Comparison of ENCODE assay signal across 11 cellular contexts in the genomic region with DNA sequence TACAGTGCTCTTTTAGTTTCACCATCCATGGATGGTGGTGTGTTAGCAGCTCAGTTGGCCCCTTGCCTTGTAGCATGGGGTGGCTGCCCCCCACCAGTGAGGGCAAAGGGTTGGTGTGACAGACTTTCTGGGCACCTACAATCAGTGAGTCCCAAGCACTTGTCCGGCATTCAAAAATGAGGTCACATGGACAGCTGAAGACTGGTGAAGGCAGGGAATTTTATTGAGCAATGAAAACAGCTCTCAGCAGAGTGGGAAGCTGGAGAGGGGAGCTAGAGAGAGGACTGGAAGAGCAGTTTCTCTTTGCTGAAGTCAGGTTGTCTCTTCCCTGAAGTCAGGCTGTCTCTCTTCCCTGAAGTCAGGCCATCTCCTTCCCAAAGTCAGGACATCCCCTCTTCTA.
"Had no signal": no experiment of that assay in that cellular context is flagged by ENCODE, and none has a peak within 500 bp of the region (broad histone marks: within the 10 kb centered on the region; RNA-seq: fewer than 3 reads in every experiment).

No MANE protein-coding gene starts in this region.

- H3K9ac ChIP-seq: GM23248 had no signal

- ATAC-seq: GM23338, HCT116 had no signal

- FAIRE-seq: H1, H54 had no signal

- H3K4me1 ChIP-seq: HAP-1 had no signal

- H2AFZ ChIP-seq: GM23248, GM23338 had no signal

- DNase-seq: GM23248, GOT3, H7, H9, HCEC 1CT, HFFc6 had no signal

- H3K9me3 ChIP-seq: HAP-1 had no signal

- H3K4me3 Mint-ChIP-seq: GM23338, H9, HFFc6 had no signal

- H3K27ac ChIP-seq: GM23248 had no signal

- H3K9me3 Mint-ChIP-seq: H9, HFFc6 had no signal

- H3K4me3 ChIP-seq: GM23248, GM23338, HAP-1 had no signal

- H3K36me3 ChIP-seq: HAP-1 had no signal

- H3K4me2 ChIP-seq: GM23338 had no signal

- H3K27ac Mint-ChIP-seq: GM23338, HFFc6 had no signal

- H3K4me1 Mint-ChIP-seq: GM23338 had no signal
